In genomic region chrX:47199286-47199685, GRCh38 we compare ENCODE assay signal across 1 cellular context.
TF ChIP-seq lines count a peak whose summit lies in the region.

No MANE protein-coding gene starts in this region.

TF ChIP-seq in H1, 55 proteins besides CTCF, POLR2A, EP300 and RAD21:
- no peak for TF ChIP-seq MAFK (IDR thresholded peaks at IDR 0.05; ENCODE audit: low read depth, low read length)
- no peak for TF ChIP-seq POLR2AphosphoS5 (IDR thresholded peaks at IDR 0.05; ENCODE audit: low read depth, low read length)
- no peak for TF ChIP-seq JUN (IDR thresholded peaks at IDR 0.05; ENCODE audit: low read depth, low read length)
- TF ChIP-seq SIX5 (IDR thresholded peaks at IDR 0.05; ENCODE audit: low read depth, low read length): no peak
- TF ChIP-seq RXRA (IDR thresholded peaks at IDR 0.05; ENCODE audit: insufficient read depth, low read depth, low read length): no peak
- TF ChIP-seq SUZ12 (IDR thresholded peaks at IDR 0.05; ENCODE audit: low read length): no peak
- TF ChIP-seq KDM5A (IDR thresholded peaks at IDR 0.05; ENCODE audit: low read length): no peak
- no peak for TF ChIP-seq CHD2 (IDR thresholded peaks at IDR 0.05; ENCODE audit: low read length)
- TF ChIP-seq RFX5 (IDR thresholded peaks at IDR 0.05; ENCODE audit: borderline replicate concordance, low read depth, low read length): no peak
- no peak for TF ChIP-seq CBX8 (IDR thresholded peaks at IDR 0.05; ENCODE audit: borderline replicate concordance, low read depth, low read length)
- TF ChIP-seq YY1 (IDR thresholded peaks at IDR 0.05; ENCODE audit: low read depth, low read length): no peak
- no peak for TF ChIP-seq CTBP2 (IDR thresholded peaks at IDR 0.05; ENCODE audit: borderline replicate concordance, insufficient read depth, insufficient read length, low read length)
- no peak for TF ChIP-seq RBBP5 (IDR thresholded peaks at IDR 0.05; ENCODE audit: borderline replicate concordance, low read depth, low read length)
- TF ChIP-seq TBP (IDR thresholded peaks at IDR 0.05; ENCODE audit: low read depth, low read length): no peak
- TF ChIP-seq GABPA (IDR thresholded peaks at IDR 0.05; ENCODE audit: borderline replicate concordance, insufficient read depth, low read length): no peak
- no peak for TF ChIP-seq SAP30 (IDR thresholded peaks at IDR 0.05; ENCODE audit: insufficient read depth, insufficient replicate concordance, low read length)
- no peak for TF ChIP-seq EZH2 (IDR thresholded peaks at IDR 0.05; ENCODE audit: low read depth, low read length, severe bottlenecking)
- TF ChIP-seq SP1 (IDR thresholded peaks at IDR 0.05; ENCODE audit: low read depth, low read length): no peak
- TF ChIP-seq ASH2L (IDR thresholded peaks at IDR 0.05; ENCODE audit: low read length): no peak
